Comparison of ENCODE assay signal across 16 cellular contexts in the genomic region with DNA sequence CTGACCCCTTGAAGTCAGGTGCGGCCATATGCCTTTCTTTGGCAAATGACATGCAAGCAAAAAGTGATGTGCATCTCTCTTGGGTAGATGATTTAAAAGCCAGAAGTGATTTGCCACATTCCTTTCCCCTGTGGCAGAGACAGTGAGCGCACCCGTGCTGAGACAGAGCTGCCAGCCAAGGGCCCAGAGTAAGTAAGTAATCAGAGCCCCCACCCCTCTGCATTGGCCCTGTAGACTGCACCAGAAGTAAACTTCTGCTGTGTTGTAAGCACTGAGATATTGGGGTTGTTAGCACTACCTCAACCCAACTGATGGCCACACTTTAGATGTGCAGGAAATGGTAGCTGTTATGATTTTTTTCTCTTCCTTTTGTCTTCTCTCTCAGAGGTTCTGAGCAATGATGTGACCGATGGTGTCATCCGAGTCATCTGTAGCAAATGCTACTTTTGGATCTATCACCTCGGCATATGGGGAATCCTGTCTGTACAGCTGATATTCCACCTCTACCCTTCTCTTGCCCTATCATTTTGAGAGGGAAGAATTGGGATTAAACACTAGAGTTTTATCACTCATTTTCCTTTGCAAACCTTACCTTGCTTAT. TPM values are rescaled to one million over a fixed set of nuclear protein-coding genes. Genes with fewer than 3 reads are reported as not detected.
A peak's percentile ranks its signal among the peaks of the same experiment; 100 is the strongest.
DNase-seq lines count a peak whose midpoint lies in the region; ATAC-seq and TF ChIP-seq lines count a peak whose summit lies in the region.
"Had no signal": no experiment of that assay in that cellular context is flagged by ENCODE, and none has a peak within 500 bp of the region (broad histone marks: within the 10 kb centered on the region; RNA-seq: fewer than 3 reads in every experiment).

No MANE protein-coding gene starts in this region.

- TF ChIP-seq RAD21 in SK-N-SH (IDR thresholded peaks at IDR 0.05; ENCODE audit: low read length) = no peak

- H3K9me3 ChIP-seq in GM23248 (ENCODE audit: low read depth) = no peaks in the 10 kb centered on the region
- no peaks in the 10 kb centered on the region for H3K9me3 ChIP-seq in SK-N-SH
- H3K9me3 ChIP-seq: BLaER1, suprapubic skin had no signal

- H3K79me2 ChIP-seq in GM23248 (ENCODE audit: insufficient read depth) = no peaks in the 10 kb centered on the region
- peaks cover 9% of the 10 kb centered on the region; the same call in 1 of the 2 replicates for H3K79me2 ChIP-seq in SK-N-SH (ENCODE audit: insufficient read depth)

- H3K4me1 ChIP-seq in GM23248 (ENCODE audit: insufficient read depth) = peaks cover 34% of the 10 kb centered on the region
- peaks cover 14 to 37% of the 10 kb centered on the region in 2 experiments for H3K4me1 ChIP-seq in SK-N-SH (ENCODE audit: control insufficient read depth in 1 of 2, insufficient read depth in 2 of 2, low read depth in 1 of 2, low read length in 1 of 2)
- H3K4me1 ChIP-seq: BLaER1, suprapubic skin had no signal

- CTCF ChIA-PET in SK-N-SH (lab: Yijun Ruan, JAX) = interaction anchor here (0.6 to 2.6 kb wide), 4 partner anchors 7 to 1425 kb away, joined by 3 to 14 read pairs (median 3); no protein-coding TSS in a partner anchor

- H3F3A ChIP-seq in GM23248 (ENCODE audit: insufficient read depth) = peaks cover 38% of the 10 kb centered on the region
- peaks cover 34% of the 10 kb centered on the region for H3F3A ChIP-seq in SK-N-SH (replicated peaks; ENCODE audit: insufficient read depth)

- H3K4me3 ChIP-seq in GM23248 (no peak overlapping the region), SK-N-SH (ENCODE audit: low read depth in 2 of 2, low read length in 1 of 2) (0 out of 4 replicates have a peak overlapping the region, but pooled peaks of 1 of the 2 experiments have one; percentile 8)
- H3K4me3 ChIP-seq: BLaER1, suprapubic skin had no signal

- H3K27ac ChIP-seq in GM23248 (peak overlapping the region; percentile 91), SK-N-SH (ENCODE audit: low read depth in 2 of 2, low read length in 1 of 2) (peak overlapping the region; percentile 87 to 96; a peak in 3 of 4 replicates)
- H3K27ac ChIP-seq: BLaER1, suprapubic skin had no signal

- H4K20me1 ChIP-seq in GM23248 (ENCODE audit: insufficient read depth) = no peaks in the 10 kb centered on the region
- no peaks in the 10 kb centered on the region for H4K20me1 ChIP-seq in SK-N-SH (ENCODE audit: insufficient read depth)
- H4K20me1 ChIP-seq: BLaER1 had no signal

- H3K4me2 ChIP-seq in GM23248 (ENCODE audit: unreplicated experiment) (peak overlapping the region; percentile 21), SK-N-SH (peak overlapping the region; percentile 56; the same call in 1 of the 2 replicates)
- H3K4me2 ChIP-seq: BLaER1 had no signal

- in situ Hi-C loops in GM23248 (cut with MboI) = no loop called here

- POLR2A ChIA-PET in SK-N-SH (lab: Yijun Ruan, JAX) = no interaction called here

- H3K9me2 ChIP-seq in GM23248 (ENCODE audit: insufficient read depth) (no peaks in the 10 kb centered on the region), SK-N-SH (no peaks in the 10 kb centered on the region)

- no peak for TF ChIP-seq CTCF in SK-N-SH (IDR thresholded peaks at IDR 0.05)

- H3K9ac ChIP-seq in GM23248 (peak overlapping the region; percentile 47; the same call in 1 of the 2 replicates), SK-N-SH (peak overlapping the region; percentile 70)
- H3K9ac ChIP-seq: BLaER1 had no signal

- H3K27me3 ChIP-seq in GM23248 (replicated peaks; ENCODE audit: insufficient read depth) = no peaks in the 10 kb centered on the region
- no peaks in the 10 kb centered on the region for H3K27me3 ChIP-seq in SK-N-SH (ENCODE audit: insufficient read depth)
- H3K27me3 ChIP-seq: BLaER1, suprapubic skin had no signal

- peak; percentile 21 for DNase-seq in AG08395 (ENCODE audit: low spot score)
- DNase-seq in GM23248 = peak; percentile 58
- no peak for DNase-seq in SK-N-SH
- peak; percentile 36 for DNase-seq in kidney glomerular epithelial cell (lab: John Stamatoyannopoulos, UW)
- no peak for DNase-seq in activated CD4-positive, CD25-positive, alpha-beta regulatory T cell treated with anti-CD3 and anti-CD28 coated beads, Interleukin-2, amount 50 U/mL, for 72 hours
- DNase-seq in stimulated activated CD4-positive, alpha-beta T cell treated with anti-CD3 and anti-CD28 coated beads, Interleukin-15, amount 100 ng/mL, for 24 hours = no peak
- no peak for DNase-seq in medulla oblongata (ENCODE audit: extremely low spot score)
- DNase-seq: activated CD4-positive, CD25-positive, alpha-beta regulatory T cell; islet precursor cell; NCI-H1092; nucleus accumbens; stimulated activated CD4-positive, alpha-beta T cell treated with anti-CD3 and anti-CD28 coated beads, Interleukin-4, amount 100 ng/mL, for 1 hour had no signal

- WGBS in GM23248 (ENCODE audit: low coverage in 1 of 2, low lambda C conversion rate in 2 of 2, missing lambda C conversion rate in 2 of 2), 2 experiments = 38 to 45% methylated on average over 6 of the region's 6 CpGs
- WGBS in SK-N-SH (ENCODE audit: low lambda C conversion rate) = 29% methylated on average over 6 of the region's 6 CpGs

- no peaks in the 10 kb centered on the region for H3K36me3 ChIP-seq in GM23248 (ENCODE audit: low read depth)
- no peaks in the 10 kb centered on the region for H3K36me3 ChIP-seq in SK-N-SH (replicated peaks in 1 of 2; ENCODE audit: control insufficient read depth in 1 of 2, insufficient read depth in 2 of 2, low read length in 1 of 2)
- H3K36me3 ChIP-seq: suprapubic skin had no signal

- H2AFZ ChIP-seq in GM23248 (no peak overlapping the region), SK-N-SH (ENCODE audit: low read depth) (no peak overlapping the region; the same call in 1 of the 2 replicates)

- peak in 1 of 2 experiments; percentile 42; a peak in 1 of 4 replicates for TF ChIP-seq EP300 in SK-N-SH (IDR thresholded peaks at IDR 0.05; ENCODE audit: borderline replicate concordance in 1 of 2, low read depth in 1 of 2, low read length in 1 of 2)

- no peak for ATAC-seq in HG02759 (IDR thresholded peaks at IDR 0.05; ENCODE audit: unreplicated experiment)
- ATAC-seq: sciatic nerve had no signal

TF ChIP-seq in SK-N-SH, 30 proteins besides CTCF, POLR2A, EP300 and RAD21 (continues in another document):
- TF ChIP-seq, protein P1, sequence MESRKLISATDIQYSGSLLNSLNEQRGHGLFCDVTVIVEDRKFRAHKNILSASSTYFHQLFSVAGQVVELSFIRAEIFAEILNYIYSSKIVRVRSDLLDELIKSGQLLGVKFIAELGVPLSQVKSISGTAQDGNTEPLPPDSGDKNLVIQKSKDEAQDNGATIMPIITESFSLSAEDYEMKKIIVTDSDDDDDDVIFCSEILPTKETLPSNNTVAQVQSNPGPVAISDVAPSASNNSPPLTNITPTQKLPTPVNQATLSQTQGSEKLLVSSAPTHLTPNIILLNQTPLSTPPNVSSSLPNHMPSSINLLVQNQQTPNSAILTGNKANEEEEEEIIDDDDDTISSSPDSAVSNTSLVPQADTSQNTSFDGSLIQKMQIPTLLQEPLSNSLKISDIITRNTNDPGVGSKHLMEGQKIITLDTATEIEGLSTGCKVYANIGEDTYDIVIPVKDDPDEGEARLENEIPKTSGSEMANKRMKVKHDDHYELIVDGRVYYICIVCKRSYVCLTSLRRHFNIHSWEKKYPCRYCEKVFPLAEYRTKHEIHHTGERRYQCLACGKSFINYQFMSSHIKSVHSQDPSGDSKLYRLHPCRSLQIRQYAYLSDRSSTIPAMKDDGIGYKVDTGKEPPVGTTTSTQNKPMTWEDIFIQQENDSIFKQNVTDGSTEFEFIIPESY (IDR thresholded peaks at IDR 0.05; ENCODE audit: borderline replicate concordance, low read depth) = no peak
- peak; percentile 2; the same call in 1 of the 2 replicates for TF ChIP-seq FOSL2 (IDR thresholded peaks at IDR 0.05; ENCODE audit: borderline replicate concordance, low read depth)
- no peak for TF ChIP-seq RFX5 (IDR thresholded peaks at IDR 0.05; ENCODE audit: low read length)
- no peak for TF ChIP-seq MEF2A (IDR thresholded peaks at IDR 0.05; ENCODE audit: borderline replicate concordance, low read depth)
- TF ChIP-seq RXRA (IDR thresholded peaks at IDR 0.05; ENCODE audit: borderline replicate concordance, low read depth) = no peak
- TF ChIP-seq JUND (IDR thresholded peaks at IDR 0.05) = no peak
- TF ChIP-seq SIN3A (IDR thresholded peaks at IDR 0.05; ENCODE audit: borderline replicate concordance, low read depth, low read length) = no peak
- no peak for TF ChIP-seq FOXJ3 (CRISPR knock-in tag; IDR thresholded peaks at IDR 0.05)
- TF ChIP-seq, protein P2, sequence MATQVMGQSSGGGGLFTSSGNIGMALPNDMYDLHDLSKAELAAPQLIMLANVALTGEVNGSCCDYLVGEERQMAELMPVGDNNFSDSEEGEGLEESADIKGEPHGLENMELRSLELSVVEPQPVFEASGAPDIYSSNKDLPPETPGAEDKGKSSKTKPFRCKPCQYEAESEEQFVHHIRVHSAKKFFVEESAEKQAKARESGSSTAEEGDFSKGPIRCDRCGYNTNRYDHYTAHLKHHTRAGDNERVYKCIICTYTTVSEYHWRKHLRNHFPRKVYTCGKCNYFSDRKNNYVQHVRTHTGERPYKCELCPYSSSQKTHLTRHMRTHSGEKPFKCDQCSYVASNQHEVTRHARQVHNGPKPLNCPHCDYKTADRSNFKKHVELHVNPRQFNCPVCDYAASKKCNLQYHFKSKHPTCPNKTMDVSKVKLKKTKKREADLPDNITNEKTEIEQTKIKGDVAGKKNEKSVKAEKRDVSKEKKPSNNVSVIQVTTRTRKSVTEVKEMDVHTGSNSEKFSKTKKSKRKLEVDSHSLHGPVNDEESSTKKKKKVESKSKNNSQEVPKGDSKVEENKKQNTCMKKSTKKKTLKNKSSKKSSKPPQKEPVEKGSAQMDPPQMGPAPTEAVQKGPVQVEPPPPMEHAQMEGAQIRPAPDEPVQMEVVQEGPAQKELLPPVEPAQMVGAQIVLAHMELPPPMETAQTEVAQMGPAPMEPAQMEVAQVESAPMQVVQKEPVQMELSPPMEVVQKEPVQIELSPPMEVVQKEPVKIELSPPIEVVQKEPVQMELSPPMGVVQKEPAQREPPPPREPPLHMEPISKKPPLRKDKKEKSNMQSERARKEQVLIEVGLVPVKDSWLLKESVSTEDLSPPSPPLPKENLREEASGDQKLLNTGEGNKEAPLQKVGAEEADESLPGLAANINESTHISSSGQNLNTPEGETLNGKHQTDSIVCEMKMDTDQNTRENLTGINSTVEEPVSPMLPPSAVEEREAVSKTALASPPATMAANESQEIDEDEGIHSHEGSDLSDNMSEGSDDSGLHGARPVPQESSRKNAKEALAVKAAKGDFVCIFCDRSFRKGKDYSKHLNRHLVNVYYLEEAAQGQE (IDR thresholded peaks at IDR 0.05; ENCODE audit: low read depth, low read length) = no peak
- no peak for TF ChIP-seq NFIC (IDR thresholded peaks at IDR 0.05; ENCODE audit: borderline replicate concordance)
- no peak for TF ChIP-seq GATA2 (CRISPR knock-in tag; IDR thresholded peaks at IDR 0.05)
- no peak for TF ChIP-seq POLR2AphosphoS5 (IDR thresholded peaks at IDR 0.05; ENCODE audit: low read depth, low read length)

RNA-seq across cellular contexts. Expression of a gene that starts 58.0 kb away (rescaled TPM):
- total RNA-seq in GM23248 (2014; rRNA removed; shearing (Covaris generic)) = 10.4 and 12.1 TPM in 2 replicates
- polyA plus RNA-seq in GM23248 (2016; fragmentation: Nextera tagmentation; extraction: Ambion mirVana) (5.4 and 6.5 TPM in 2 replicates), SK-N-SH (2012; rRNA removed) (3.8 and 5.2 TPM in 2 replicates)
- 5.2 and 5.4 TPM in 2 replicates for polyA plus RNA-seq in SK-N-SH (2012; cell fraction: cytosol; rRNA removed)
- polyA plus RNA-seq in SK-N-SH (2012; cell fraction: nucleus; rRNA removed) = 5.7 and 7.1 TPM in 2 replicates

Comparison
In these comparisons a context has a peak if more than half of its experiments do, and no peak if none do; other contexts are left out.
1. DNase-seq: peak in AG08395 (single experiment), GM23248 (single experiment) and kidney glomerular epithelial cell (single experiment); none in SK-N-SH (single experiment), activated CD4-positive, CD25-positive, alpha-beta regulatory T cell treated with anti-CD3 and anti-CD28 coated beads, Interleukin-2, amount 50 U/mL, for 72 hours (single experiment), stimulated activated CD4-positive, alpha-beta T cell treated with anti-CD3 and anti-CD28 coated beads, Interleukin-15, amount 100 ng/mL, for 24 hours (single experiment) and medulla oblongata (single experiment).